11 cellular contexts compared by ENCODE assay signal in the genomic region with DNA sequence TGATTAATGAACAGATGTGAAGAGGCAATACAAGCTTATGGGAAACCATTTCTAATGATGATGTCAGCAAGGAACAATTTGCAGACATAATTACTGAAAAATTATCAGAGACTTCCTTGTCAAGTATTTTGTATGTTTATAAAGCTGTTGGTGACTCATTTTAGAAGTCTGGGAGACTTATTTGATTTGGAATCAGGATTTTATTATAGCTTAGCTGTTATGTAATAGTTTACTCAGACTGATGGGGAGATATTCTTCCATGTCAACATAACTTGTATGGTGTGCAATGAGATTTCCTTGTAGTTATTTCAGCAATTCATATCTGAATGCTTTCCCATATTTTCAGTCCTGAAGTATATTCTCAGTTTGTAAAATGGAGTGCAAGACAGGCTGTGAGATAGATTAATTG.
DNase-seq lines count a peak whose midpoint lies in the region; ATAC-seq and TF ChIP-seq lines count a peak whose summit lies in the region.
"Had no signal": no experiment of that assay in that cellular context is flagged by ENCODE, and none has a peak within 500 bp of the region (broad histone marks: within the 10 kb centered on the region; RNA-seq: fewer than 3 reads in every experiment).

No MANE protein-coding gene starts in this region.

- in situ Hi-C loops in Panc1 (cut with HindIII; ENCODE audit: low pct_unique_long_range_greater_than_20kb, low sequenced_read_pairs), result no loop called here

- H3K27ac ChIP-seq in Panc1 (ENCODE audit: low read length) (peak overlapping the region; percentile 9; the same call in 1 of the 2 replicates), esophagus squamous epithelium (peak overlapping the region in 3 of 4 donors; percentile 44 to 71 (median 69)), muscle layer of colon (ENCODE audit: low read depth, low read length) (peak overlapping the region; percentile 70)

- ATAC-seq in Panc1 (peak; percentile 68), HG02885 (IDR thresholded peaks at IDR 0.05; ENCODE audit: poor library complexity, unreplicated experiment) (no peak)
- ATAC-seq: WTC11 had no signal

- POLR2A ChIA-PET in Panc1 (lab: Charles Lee), result no interaction called here

- CTCF ChIA-PET in Panc1 (lab: Charles Lee), result no interaction called here

- no peak for TF ChIP-seq POLR2A in esophagus squamous epithelium (IDR thresholded peaks at IDR 0.05)

- no peak overlapping the region for H3K9ac ChIP-seq in muscle layer of colon (ENCODE audit: low read length)

- DNase-seq in AG10803 (ENCODE audit: low read depth), result peak; percentile 94
- DNase-seq in Panc1 (ENCODE audit: low read depth, low spot score), result no peak
- DNase-seq in esophagus squamous epithelium (lab: John Stamatoyannopoulos, UW), result no peak
- DNase-seq in activated gamma-delta T cell treated with Interleukin-2 at 50 U/mL for 16 hours, result no peak
- no peak for DNase-seq in activated CD4-positive, alpha-beta T cell treated with anti-CD3 and anti-CD28 coated beads for 4 hours
- DNase-seq in T1000 (lab: John Stamatoyannopoulos, UW), result no peak
- DNase-seq: activated naive CD4-positive, alpha-beta T cell; Kasumi-1 had no signal

- H3K9me3 ChIP-seq in Panc1 (ENCODE audit: control insufficient read depth, insufficient read depth, low read depth, low read length) (no peaks in the 10 kb centered on the region; the same call in 1 of the 2 replicates), esophagus squamous epithelium (no peaks in the 10 kb centered on the region), muscle layer of colon (ENCODE audit: low read length) (no peaks in the 10 kb centered on the region)

- H3K36me3 ChIP-seq in Panc1 (ENCODE audit: control insufficient read depth, insufficient read depth, low read length) (no peaks in the 10 kb centered on the region), esophagus squamous epithelium (no peaks in the 10 kb centered on the region), muscle layer of colon (ENCODE audit: insufficient read depth, low read length) (no peaks in the 10 kb centered on the region)

- TF ChIP-seq CTCF in AG10803 (conservative IDR thresholded peaks at IDR 0.05; ENCODE audit: low read length) (no peak), Panc1 (IDR thresholded peaks at IDR 0.05) (no peak), esophagus squamous epithelium (IDR thresholded peaks at IDR 0.05) (no peak)

- H3K27me3 ChIP-seq in Panc1 (ENCODE audit: control insufficient read depth, insufficient read depth, low read length) (no peaks in the 10 kb centered on the region), esophagus squamous epithelium (no peaks in the 10 kb centered on the region), muscle layer of colon (ENCODE audit: control insufficient read depth in 1 of 2, insufficient read depth in 2 of 2, low read length in 2 of 2) (no peaks in the 10 kb centered on the region)

- H3K4me3 ChIP-seq in AG10803 (ENCODE audit: low read length) (no peak overlapping the region), Panc1 (ENCODE audit: low read depth in 2 of 2, low read length in 2 of 2) (no peak overlapping the region), esophagus squamous epithelium (no peak overlapping the region), muscle layer of colon (ENCODE audit: low read depth in 1 of 2, low read length in 2 of 2) (no peak overlapping the region)

- H3K4me1 ChIP-seq in Panc1 (ENCODE audit: control insufficient read depth, insufficient read depth, low read length), result 0 out of 2 replicates have a peak, but pooled peaks cover 4% of the 10 kb centered on the region
- peaks cover 0 to 21% (median 0%) of the 10 kb centered on the region in 3 donors for H3K4me1 ChIP-seq in esophagus squamous epithelium
- peaks cover 20% of the 10 kb centered on the region for H3K4me1 ChIP-seq in muscle layer of colon (ENCODE audit: insufficient read depth, low read length)

- intact Hi-C loops in Panc1 (cut with micrococcal nuclease; ENCODE audit: unreplicated experiment), result loop anchor here (10.0 kb wide), 1 partner anchor 1184 kb away; no protein-coding TSS in a partner anchor
- intact Hi-C loops in esophagus squamous epithelium (cut with DNase I), result no loop called here

- BruUV-seq in Panc1 (replicated peaks; lab: Mats Ljungman, UMichigan), result no TSS peak

Comparison
In these comparisons a context has a peak if more than half of its experiments do, and no peak if none do; other contexts are left out.
1. H3K27ac ChIP-seq: peak in every context shown above with its lines; median percentile 70 in muscle layer of colon; 69 in esophagus squamous epithelium; 9 in Panc1.